1 cellular context compared by ENCODE assay signal in genomic region chr13:48253849-48254248, GRCh38.
A peak's percentile ranks its signal among the peaks of the same experiment; 100 is the strongest.
TF ChIP-seq lines count a peak whose summit lies in the region.

No MANE protein-coding gene starts in this region.

TF ChIP-seq in HepG2, 621 proteins besides CTCF, POLR2A, EP300 and RAD21 (continued from another document and continues in another):
- TF ChIP-seq ZNF609 (CRISPR knock-in tag; IDR thresholded peaks at IDR 0.05; ENCODE audit: borderline replicate concordance): peak; percentile 61; the same call in 1 of the 2 replicates
- TF ChIP-seq ADNP (CRISPR knock-in tag; IDR thresholded peaks at IDR 0.05): no peak
- no peak for TF ChIP-seq ZNF879 (CRISPR knock-in tag; IDR thresholded peaks at IDR 0.05)
- TF ChIP-seq NFE2L1 (CRISPR knock-in tag; IDR thresholded peaks at IDR 0.05; ENCODE audit: borderline replicate concordance): no peak
- TF ChIP-seq ZNF260 (CRISPR knock-in tag; IDR thresholded peaks at IDR 0.05; ENCODE audit: borderline replicate concordance, low read depth): no peak
- TF ChIP-seq BCL6 (CRISPR knock-in tag; IDR thresholded peaks at IDR 0.05): peak; percentile 51
- TF ChIP-seq ZUFSP (CRISPR knock-in tag; IDR thresholded peaks at IDR 0.05; ENCODE audit: borderline replicate concordance): no peak
- TF ChIP-seq SUZ12 (IDR thresholded peaks at IDR 0.05; ENCODE audit: low read depth, low read length): no peak
- no peak for TF ChIP-seq ZBTB37 (CRISPR knock-in tag; IDR thresholded peaks at IDR 0.05)
- TF ChIP-seq NCOA5 (CRISPR knock-in tag; IDR thresholded peaks at IDR 0.05): no peak
- TF ChIP-seq CBX1 (IDR thresholded peaks at IDR 0.05; ENCODE audit: low read depth): no peak
- 0 out of 2 replicates have a peak, but pooled peaks have one; percentile 32 for TF ChIP-seq MAFF (IDR thresholded peaks at IDR 0.05; ENCODE audit: low read depth, low read length)
- peak; percentile 48; the same call in 1 of the 2 replicates for TF ChIP-seq MED1 (CRISPR knock-in tag; IDR thresholded peaks at IDR 0.05)
- TF ChIP-seq RORA (CRISPR knock-in tag; IDR thresholded peaks at IDR 0.05): peak; percentile 73; the same call in 1 of the 2 replicates
- TF ChIP-seq SP4 (CRISPR knock-in tag; IDR thresholded peaks at IDR 0.05): no peak
- no peak for TF ChIP-seq ZMYM2 (CRISPR knock-in tag; IDR thresholded peaks at IDR 0.05)
- 0 out of 2 replicates have a peak, but pooled peaks have one; percentile 48 for TF ChIP-seq PITX1 (CRISPR knock-in tag; IDR thresholded peaks at IDR 0.05)
- TF ChIP-seq ZNF580 (CRISPR knock-in tag; IDR thresholded peaks at IDR 0.05; ENCODE audit: borderline replicate concordance, low read depth): no peak
- TF ChIP-seq TBX3 (IDR thresholded peaks at IDR 0.05; ENCODE audit: borderline replicate concordance): no peak
- TF ChIP-seq TSC22D2 (CRISPR knock-in tag; IDR thresholded peaks at IDR 0.05; ENCODE audit: borderline replicate concordance): no peak
- TF ChIP-seq ZNF770 (CRISPR knock-in tag; IDR thresholded peaks at IDR 0.05): no peak
- no peak for TF ChIP-seq ZNF597 (CRISPR knock-in tag; IDR thresholded peaks at IDR 0.05)
- TF ChIP-seq TEAD2 (CRISPR knock-in tag; IDR thresholded peaks at IDR 0.05): no peak
- TF ChIP-seq ZNF691 (CRISPR knock-in tag; IDR thresholded peaks at IDR 0.05; ENCODE audit: borderline replicate concordance, low read depth): no peak
- no peak for TF ChIP-seq ZNF678 (CRISPR knock-in tag; IDR thresholded peaks at IDR 0.05)
- TF ChIP-seq ZNF10 (CRISPR knock-in tag; IDR thresholded peaks at IDR 0.05; ENCODE audit: borderline replicate concordance, low read depth): no peak
- no peak for TF ChIP-seq KAT7 (CRISPR knock-in tag; IDR thresholded peaks at IDR 0.05; ENCODE audit: borderline replicate concordance)
- TF ChIP-seq ZNF83 (CRISPR knock-in tag; IDR thresholded peaks at IDR 0.05; ENCODE audit: borderline replicate concordance): no peak
- no peak for TF ChIP-seq ZFP36 (IDR thresholded peaks at IDR 0.05; ENCODE audit: borderline replicate concordance, low read depth, low read length, partially characterized antibody)
- TF ChIP-seq ZNF878 (CRISPR knock-in tag; IDR thresholded peaks at IDR 0.05): no peak
- TF ChIP-seq E2F2 (CRISPR knock-in tag; IDR thresholded peaks at IDR 0.05; ENCODE audit: borderline replicate concordance): no peak
- TF ChIP-seq ZNF775 (CRISPR knock-in tag; IDR thresholded peaks at IDR 0.05; ENCODE audit: borderline replicate concordance): no peak
- no peak for TF ChIP-seq TBX2 (CRISPR knock-in tag; IDR thresholded peaks at IDR 0.05; ENCODE audit: borderline replicate concordance)
- TF ChIP-seq KLF15 (CRISPR knock-in tag; IDR thresholded peaks at IDR 0.05; ENCODE audit: borderline replicate concordance): no peak
- TF ChIP-seq HCFC1 (IDR thresholded peaks at IDR 0.05; ENCODE audit: low read depth, low read length): no peak
- peak; percentile 46; the same call in 1 of the 2 replicates for TF ChIP-seq AHDC1 (CRISPR knock-in tag; IDR thresholded peaks at IDR 0.05; ENCODE audit: borderline replicate concordance)
- TF ChIP-seq NFYB (CRISPR knock-in tag; IDR thresholded peaks at IDR 0.05): no peak
- no peak for TF ChIP-seq ZNF720 (CRISPR knock-in tag; IDR thresholded peaks at IDR 0.05)
- no peak for TF ChIP-seq IRF9 (CRISPR knock-in tag; IDR thresholded peaks at IDR 0.05; ENCODE audit: borderline replicate concordance)
- TF ChIP-seq HNF4A (CRISPR knock-in tag; IDR thresholded peaks at IDR 0.05): peak; percentile 49; the same call in 1 of the 2 replicates
